1 cellular context compared by ENCODE assay signal in genomic region chr14:23095196-23096108, GRCh38.
TF ChIP-seq lines count a peak whose summit lies in the region.

Gene C14orf119, plus strand, starts transcription at chr14:23095505. Its CDS starts 2,154 bp downstream, at chr14:23097659.

TF ChIP-seq in HepG2, 621 proteins besides CTCF, POLR2A, EP300 and RAD21 (continued from another document and continues in another):
- TF ChIP-seq ARID4A (CRISPR knock-in tag; IDR thresholded peaks at IDR 0.05; ENCODE audit: borderline replicate concordance) (peak; percentile 58), HDAC1 (CRISPR knock-in tag; IDR thresholded peaks at IDR 0.05) (peak; percentile 68), ZNF543 (CRISPR knock-in tag; IDR thresholded peaks at IDR 0.05) (peak; percentile 17), HMGXB4 (CRISPR knock-in tag; IDR thresholded peaks at IDR 0.05; ENCODE audit: borderline replicate concordance in 1 of 2, low read depth in 1 of 2) (peak in 1 of 2 experiments; percentile 4; a peak in 3 of 4 replicates), PREB (CRISPR knock-in tag; IDR thresholded peaks at IDR 0.05) (0 out of 2 replicates have a peak, but pooled peaks have one; percentile 50), CHD4 (IDR thresholded peaks at IDR 0.05; ENCODE audit: borderline replicate concordance, low read length) (peak; percentile 87; the same call in 1 of the 2 replicates), MLXIP (CRISPR knock-in tag; IDR thresholded peaks at IDR 0.05; ENCODE audit: borderline replicate concordance) (no peak), TBL1XR1 (IDR thresholded peaks at IDR 0.05; ENCODE audit: borderline replicate concordance, low read length, partially characterized antibody) (peak; percentile 10), RFX3 (CRISPR knock-in tag; IDR thresholded peaks at IDR 0.05) (no peak), ZNF3 (CRISPR knock-in tag; IDR thresholded peaks at IDR 0.05) (no peak), SIX1 (CRISPR knock-in tag; IDR thresholded peaks at IDR 0.05; ENCODE audit: borderline replicate concordance) (no peak), ZBTB7B (CRISPR knock-in tag; IDR thresholded peaks at IDR 0.05) (peak; percentile 56; the same call in 1 of the 2 replicates), MYC (CRISPR knock-in tag; IDR thresholded peaks at IDR 0.05; ENCODE audit: borderline replicate concordance) (peak; percentile 18; the same call in 1 of the 2 replicates), ZSCAN21 (CRISPR knock-in tag; IDR thresholded peaks at IDR 0.05; ENCODE audit: borderline replicate concordance) (peak; percentile 53; the same call in 1 of the 2 replicates), MBNL3 (CRISPR knock-in tag; conservative IDR thresholded peaks at IDR 0.05) (no peak), SAP130 (CRISPR knock-in tag; IDR thresholded peaks at IDR 0.05; ENCODE audit: low read depth) (peak; percentile 94), EEA1 (CRISPR knock-in tag; IDR thresholded peaks at IDR 0.05; ENCODE audit: borderline replicate concordance) (peak; percentile 98), TCF7L2 (IDR thresholded peaks at IDR 0.05; ENCODE audit: low read depth, low read length) (no peak), USF2 (IDR thresholded peaks at IDR 0.05; ENCODE audit: low read depth, low read length) (no peak), USF2 (CRISPR knock-in tag; IDR thresholded peaks at IDR 0.05; ENCODE audit: borderline replicate concordance) (peak; percentile 35; the same call in 1 of the 2 replicates), HDAC2 (CRISPR knock-in tag; IDR thresholded peaks at IDR 0.05) (peak; percentile 49; the same call in 1 of the 2 replicates), ZBTB1 (CRISPR knock-in tag; IDR thresholded peaks at IDR 0.05; ENCODE audit: borderline replicate concordance) (no peak), MLX (CRISPR knock-in tag; IDR thresholded peaks at IDR 0.05) (peak; percentile 62; the same call in 1 of the 2 replicates), MEF2D (CRISPR knock-in tag; IDR thresholded peaks at IDR 0.05) (0 out of 2 replicates have a peak, but pooled peaks have one; percentile 8), CBX5 (CRISPR knock-in tag; IDR thresholded peaks at IDR 0.05; ENCODE audit: borderline replicate concordance) (peak; percentile 21; the same call in 1 of the 2 replicates), ZNF674 (CRISPR knock-in tag; IDR thresholded peaks at IDR 0.05; ENCODE audit: low read depth) (no peak), ZNF687 (CRISPR knock-in tag; IDR thresholded peaks at IDR 0.05) (peak; percentile 85), ZNF383 (CRISPR knock-in tag; IDR thresholded peaks at IDR 0.05; ENCODE audit: borderline replicate concordance) (no peak; the same call in 1 of the 2 replicates), ZNF274 (CRISPR knock-in tag; IDR thresholded peaks at IDR 0.05) (peak; percentile 30; the same call in 1 of the 2 replicates), CENPX (CRISPR knock-in tag; IDR thresholded peaks at IDR 0.05) (no peak), ZHX1 (CRISPR knock-in tag; IDR thresholded peaks at IDR 0.05; ENCODE audit: low read depth) (peak; percentile 26; the same call in 1 of the 2 replicates)
